In the genomic region with DNA sequence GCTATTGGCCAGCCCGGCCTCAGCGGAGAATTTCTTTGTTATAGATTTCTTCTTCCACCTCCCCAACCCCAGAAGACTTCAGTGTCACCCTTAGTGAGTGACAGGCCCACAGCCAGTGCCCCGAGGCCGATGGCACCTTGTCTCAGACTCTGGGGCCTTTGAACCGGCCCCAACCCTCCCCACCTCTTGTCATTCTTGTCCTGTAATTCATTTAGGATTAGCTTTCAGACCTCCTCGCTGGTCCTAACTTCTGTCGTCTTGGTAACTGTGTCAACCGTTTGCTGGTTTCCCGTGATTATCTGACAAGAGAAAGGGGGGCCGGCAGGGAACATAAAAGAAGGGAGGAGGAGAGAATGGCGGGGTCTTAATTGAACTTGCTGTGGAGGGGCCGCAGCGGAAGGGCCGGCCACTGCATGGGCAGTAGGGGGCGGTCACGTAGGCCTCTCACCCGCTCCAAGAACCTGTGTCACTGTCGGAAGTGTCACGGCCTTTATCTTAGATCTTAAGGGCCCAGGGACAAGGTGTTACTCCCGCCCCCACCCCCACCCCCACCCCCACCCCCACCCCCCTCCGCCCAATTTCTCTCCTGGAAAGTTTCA, we compare ENCODE assay signal across 1 cellular context.
A peak's percentile ranks its signal among the peaks of the same experiment; 100 is the strongest.
TF ChIP-seq lines count a peak whose summit lies in the region.

No MANE protein-coding gene starts in this region.

TF ChIP-seq in K562, 482 proteins besides CTCF, POLR2A, EP300 and RAD21 (continued from another document and continues in another):
- TF ChIP-seq CBX3 (IDR thresholded peaks at IDR 0.05; ENCODE audit: borderline replicate concordance in 1 of 2, low read length in 2 of 2) (no peak), E2F3 (CRISPR knock-in tag; IDR thresholded peaks at IDR 0.05) (no peak), ZC3H4 (CRISPR knock-in tag; IDR thresholded peaks at IDR 0.05; ENCODE audit: borderline replicate concordance) (no peak), TRIM24 (IDR thresholded peaks at IDR 0.05) (no peak), PHF20 (IDR thresholded peaks at IDR 0.05; ENCODE audit: partially characterized antibody) (no peak), RBFOX2 (IDR thresholded peaks at IDR 0.05; ENCODE audit: low read depth, low read length) (no peak), BCOR (IDR thresholded peaks at IDR 0.05) (no peak), ELF4 (CRISPR knock-in tag; IDR thresholded peaks at IDR 0.05) (no peak), EGR1 (conservative IDR thresholded peaks at IDR 0.05) (no peak), FOXJ2 (tag; IDR thresholded peaks at IDR 0.05) (peak; percentile 77), HOXB6 (CRISPR knock-in tag; IDR thresholded peaks at IDR 0.05; ENCODE audit: borderline replicate concordance) (no peak), NFE2L1 (tag; IDR thresholded peaks at IDR 0.05; ENCODE audit: borderline replicate concordance, low read depth) (no peak), PHF21A (IDR thresholded peaks at IDR 0.05; ENCODE audit: borderline replicate concordance, low read depth) (no peak), ZNF263 (CRISPR knock-in tag; IDR thresholded peaks at IDR 0.05; ENCODE audit: borderline replicate concordance) (no peak), ZNF174 (CRISPR knock-in tag; IDR thresholded peaks at IDR 0.05) (no peak), STAT5A (IDR thresholded peaks at IDR 0.05; ENCODE audit: borderline replicate concordance, low read length) (no peak), MEF2A (IDR thresholded peaks at IDR 0.05; ENCODE audit: control insufficient read depth, low read depth, low read length) (no peak), KDM2B (CRISPR knock-in tag; IDR thresholded peaks at IDR 0.05) (no peak), ZC3H11A (IDR thresholded peaks at IDR 0.05; ENCODE audit: low read depth, low read length) (no peak), HNRNPH1 (optimal IDR thresholded peaks at IDR 0.05; ENCODE audit: low read depth, low read length) (no peak), TBL1XR1 (IDR thresholded peaks at IDR 0.05; ENCODE audit: low read length in 2 of 2) (peak; percentile 29 to 45; a peak in 1 of 4 replicates), SAFB (IDR thresholded peaks at IDR 0.05; ENCODE audit: borderline replicate concordance, low read depth, low read length) (no peak), NCOR1 (IDR thresholded peaks at IDR 0.05) (no peak), RBM25 (IDR thresholded peaks at IDR 0.05; ENCODE audit: low read depth, low read length, severe bottlenecking) (no peak), MIER1 (IDR thresholded peaks at IDR 0.05; ENCODE audit: low read depth) (no peak), ZNF583 (CRISPR knock-in tag; IDR thresholded peaks at IDR 0.05) (no peak), CXXC5 (CRISPR knock-in tag; IDR thresholded peaks at IDR 0.05) (peak; percentile 18), GABPA (tag; conservative IDR thresholded peaks at IDR 0.05; ENCODE audit: low read depth) (no peak; the same call in 1 of the 2 replicates), SNRNP70 (optimal IDR thresholded peaks at IDR 0.05; ENCODE audit: low read depth, low read length) (no peak), HNRNPL (IDR thresholded peaks at IDR 0.05; ENCODE audit: low read depth, low read length) (no peak), ZNF778 (CRISPR knock-in tag; IDR thresholded peaks at IDR 0.05) (no peak), CAMTA2 (CRISPR knock-in tag; conservative IDR thresholded peaks at IDR 0.05) (no peak), DNMT1 (IDR thresholded peaks at IDR 0.05) (no peak), ZNF644 (tag; IDR thresholded peaks at IDR 0.05; ENCODE audit: low read depth) (no peak), TBP (optimal IDR thresholded peaks at IDR 0.05; ENCODE audit: low read depth, low read length) (no peak), SIN3A (IDR thresholded peaks at IDR 0.05; ENCODE audit: borderline replicate concordance in 2 of 2, control insufficient read depth in 1 of 2, low read depth in 2 of 2, low read length in 2 of 2) (peak in 1 of 2 experiments; percentile 24; a peak in 2 of 4 replicates), BRCA1 (IDR thresholded peaks at IDR 0.05) (no peak), BRCA1 (CRISPR knock-in tag; IDR thresholded peaks at IDR 0.05) (no peak)
- TF ChIP-seq, protein P1, sequence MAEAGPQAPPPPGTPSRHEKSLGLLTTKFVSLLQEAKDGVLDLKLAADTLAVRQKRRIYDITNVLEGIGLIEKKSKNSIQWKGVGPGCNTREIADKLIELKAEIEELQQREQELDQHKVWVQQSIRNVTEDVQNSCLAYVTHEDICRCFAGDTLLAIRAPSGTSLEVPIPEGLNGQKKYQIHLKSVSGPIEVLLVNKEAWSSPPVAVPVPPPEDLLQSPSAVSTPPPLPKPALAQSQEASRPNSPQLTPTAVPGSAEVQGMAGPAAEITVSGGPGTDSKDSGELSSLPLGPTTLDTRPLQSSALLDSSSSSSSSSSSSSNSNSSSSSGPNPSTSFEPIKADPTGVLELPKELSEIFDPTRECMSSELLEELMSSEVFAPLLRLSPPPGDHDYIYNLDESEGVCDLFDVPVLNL (CRISPR knock-in tag; IDR thresholded peaks at IDR 0.05; ENCODE audit: low read depth) = no peak
- TF ChIP-seq, protein P2, sequence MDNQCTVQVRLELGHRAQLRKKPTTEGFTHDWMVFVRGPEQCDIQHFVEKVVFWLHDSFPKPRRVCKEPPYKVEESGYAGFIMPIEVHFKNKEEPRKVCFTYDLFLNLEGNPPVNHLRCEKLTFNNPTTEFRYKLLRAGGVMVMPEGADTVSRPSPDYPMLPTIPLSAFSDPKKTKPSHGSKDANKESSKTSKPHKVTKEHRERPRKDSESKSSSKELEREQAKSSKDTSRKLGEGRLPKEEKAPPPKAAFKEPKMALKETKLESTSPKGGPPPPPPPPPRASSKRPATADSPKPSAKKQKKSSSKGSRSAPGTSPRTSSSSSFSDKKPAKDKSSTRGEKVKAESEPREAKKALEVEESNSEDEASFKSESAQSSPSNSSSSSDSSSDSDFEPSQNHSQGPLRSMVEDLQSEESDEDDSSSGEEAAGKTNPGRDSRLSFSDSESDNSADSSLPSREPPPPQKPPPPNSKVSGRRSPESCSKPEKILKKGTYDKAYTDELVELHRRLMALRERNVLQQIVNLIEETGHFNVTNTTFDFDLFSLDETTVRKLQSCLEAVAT (IDR thresholded peaks at IDR 0.05) = 0 out of 4 replicates have a peak, but pooled peaks of 1 of the 2 experiments have one; percentile 27
- TF ChIP-seq, protein P3, sequence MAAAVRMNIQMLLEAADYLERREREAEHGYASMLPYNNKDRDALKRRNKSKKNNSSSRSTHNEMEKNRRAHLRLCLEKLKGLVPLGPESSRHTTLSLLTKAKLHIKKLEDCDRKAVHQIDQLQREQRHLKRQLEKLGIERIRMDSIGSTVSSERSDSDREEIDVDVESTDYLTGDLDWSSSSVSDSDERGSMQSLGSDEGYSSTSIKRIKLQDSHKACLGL (CRISPR knock-in tag; IDR thresholded peaks at IDR 0.05; ENCODE audit: borderline replicate concordance, poor library complexity, severe bottlenecking) = no peak
- TF ChIP-seq, protein P4, sequence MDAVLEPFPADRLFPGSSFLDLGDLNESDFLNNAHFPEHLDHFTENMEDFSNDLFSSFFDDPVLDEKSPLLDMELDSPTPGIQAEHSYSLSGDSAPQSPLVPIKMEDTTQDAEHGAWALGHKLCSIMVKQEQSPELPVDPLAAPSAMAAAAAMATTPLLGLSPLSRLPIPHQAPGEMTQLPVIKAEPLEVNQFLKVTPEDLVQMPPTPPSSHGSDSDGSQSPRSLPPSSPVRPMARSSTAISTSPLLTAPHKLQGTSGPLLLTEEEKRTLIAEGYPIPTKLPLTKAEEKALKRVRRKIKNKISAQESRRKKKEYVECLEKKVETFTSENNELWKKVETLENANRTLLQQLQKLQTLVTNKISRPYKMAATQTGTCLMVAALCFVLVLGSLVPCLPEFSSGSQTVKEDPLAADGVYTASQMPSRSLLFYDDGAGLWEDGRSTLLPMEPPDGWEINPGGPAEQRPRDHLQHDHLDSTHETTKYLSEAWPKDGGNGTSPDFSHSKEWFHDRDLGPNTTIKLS (IDR thresholded peaks at IDR 0.05; ENCODE audit: borderline replicate concordance, low read depth) = no peak
- TF ChIP-seq, protein P5, sequence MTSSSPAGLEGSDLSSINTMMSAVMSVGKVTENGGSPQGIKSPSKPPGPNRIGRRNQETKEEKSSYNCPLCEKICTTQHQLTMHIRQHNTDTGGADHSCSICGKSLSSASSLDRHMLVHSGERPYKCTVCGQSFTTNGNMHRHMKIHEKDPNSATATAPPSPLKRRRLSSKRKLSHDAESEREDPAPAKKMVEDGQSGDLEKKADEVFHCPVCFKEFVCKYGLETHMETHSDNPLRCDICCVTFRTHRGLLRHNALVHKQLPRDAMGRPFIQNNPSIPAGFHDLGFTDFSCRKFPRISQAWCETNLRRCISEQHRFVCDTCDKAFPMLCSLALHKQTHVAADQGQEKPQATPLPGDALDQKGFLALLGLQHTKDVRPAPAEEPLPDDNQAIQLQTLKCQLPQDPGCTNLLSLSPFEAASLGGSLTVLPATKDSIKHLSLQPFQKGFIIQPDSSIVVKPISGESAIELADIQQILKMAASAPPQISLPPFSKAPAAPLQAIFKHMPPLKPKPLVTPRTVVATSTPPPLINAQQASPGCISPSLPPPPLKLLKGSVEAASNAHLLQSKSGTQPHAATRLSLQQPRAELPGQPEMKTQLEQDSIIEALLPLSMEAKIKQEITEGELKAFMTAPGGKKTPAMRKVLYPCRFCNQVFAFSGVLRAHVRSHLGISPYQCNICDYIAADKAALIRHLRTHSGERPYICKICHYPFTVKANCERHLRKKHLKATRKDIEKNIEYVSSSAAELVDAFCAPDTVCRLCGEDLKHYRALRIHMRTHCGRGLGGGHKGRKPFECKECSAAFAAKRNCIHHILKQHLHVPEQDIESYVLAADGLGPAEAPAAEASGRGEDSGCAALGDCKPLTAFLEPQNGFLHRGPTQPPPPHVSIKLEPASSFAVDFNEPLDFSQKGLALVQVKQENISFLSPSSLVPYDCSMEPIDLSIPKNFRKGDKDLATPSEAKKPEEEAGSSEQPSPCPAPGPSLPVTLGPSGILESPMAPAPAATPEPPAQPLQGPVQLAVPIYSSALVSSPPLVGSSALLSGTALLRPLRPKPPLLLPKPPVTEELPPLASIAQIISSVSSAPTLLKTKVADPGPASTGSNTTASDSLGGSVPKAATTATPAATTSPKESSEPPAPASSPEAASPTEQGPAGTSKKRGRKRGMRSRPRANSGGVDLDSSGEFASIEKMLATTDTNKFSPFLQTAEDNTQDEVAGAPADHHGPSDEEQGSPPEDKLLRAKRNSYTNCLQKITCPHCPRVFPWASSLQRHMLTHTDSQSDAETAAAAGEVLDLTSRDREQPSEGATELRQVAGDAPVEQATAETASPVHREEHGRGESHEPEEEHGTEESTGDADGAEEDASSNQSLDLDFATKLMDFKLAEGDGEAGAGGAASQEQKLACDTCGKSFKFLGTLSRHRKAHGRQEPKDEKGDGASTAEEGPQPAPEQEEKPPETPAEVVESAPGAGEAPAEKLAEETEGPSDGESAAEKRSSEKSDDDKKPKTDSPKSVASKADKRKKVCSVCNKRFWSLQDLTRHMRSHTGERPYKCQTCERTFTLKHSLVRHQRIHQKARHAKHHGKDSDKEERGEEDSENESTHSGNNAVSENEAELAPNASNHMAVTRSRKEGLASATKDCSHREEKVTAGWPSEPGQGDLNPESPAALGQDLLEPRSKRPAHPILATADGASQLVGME (CRISPR knock-in tag; IDR thresholded peaks at IDR 0.05) = no peak
- TF ChIP-seq, protein P6, sequence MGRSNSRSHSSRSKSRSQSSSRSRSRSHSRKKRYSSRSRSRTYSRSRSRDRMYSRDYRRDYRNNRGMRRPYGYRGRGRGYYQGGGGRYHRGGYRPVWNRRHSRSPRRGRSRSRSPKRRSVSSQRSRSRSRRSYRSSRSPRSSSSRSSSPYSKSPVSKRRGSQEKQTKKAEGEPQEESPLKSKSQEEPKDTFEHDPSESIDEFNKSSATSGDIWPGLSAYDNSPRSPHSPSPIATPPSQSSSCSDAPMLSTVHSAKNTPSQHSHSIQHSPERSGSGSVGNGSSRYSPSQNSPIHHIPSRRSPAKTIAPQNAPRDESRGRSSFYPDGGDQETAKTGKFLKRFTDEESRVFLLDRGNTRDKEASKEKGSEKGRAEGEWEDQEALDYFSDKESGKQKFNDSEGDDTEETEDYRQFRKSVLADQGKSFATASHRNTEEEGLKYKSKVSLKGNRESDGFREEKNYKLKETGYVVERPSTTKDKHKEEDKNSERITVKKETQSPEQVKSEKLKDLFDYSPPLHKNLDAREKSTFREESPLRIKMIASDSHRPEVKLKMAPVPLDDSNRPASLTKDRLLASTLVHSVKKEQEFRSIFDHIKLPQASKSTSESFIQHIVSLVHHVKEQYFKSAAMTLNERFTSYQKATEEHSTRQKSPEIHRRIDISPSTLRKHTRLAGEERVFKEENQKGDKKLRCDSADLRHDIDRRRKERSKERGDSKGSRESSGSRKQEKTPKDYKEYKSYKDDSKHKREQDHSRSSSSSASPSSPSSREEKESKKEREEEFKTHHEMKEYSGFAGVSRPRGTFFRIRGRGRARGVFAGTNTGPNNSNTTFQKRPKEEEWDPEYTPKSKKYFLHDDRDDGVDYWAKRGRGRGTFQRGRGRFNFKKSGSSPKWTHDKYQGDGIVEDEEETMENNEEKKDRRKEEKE (IDR thresholded peaks at IDR 0.05; ENCODE audit: borderline replicate concordance in 1 of 2, control insufficient read depth in 1 of 2, low read depth in 2 of 2, low read length in 1 of 2) = 0 out of 4 replicates have a peak, but pooled peaks of 1 of the 2 experiments have one; percentile 46
- TF ChIP-seq, protein P7, sequence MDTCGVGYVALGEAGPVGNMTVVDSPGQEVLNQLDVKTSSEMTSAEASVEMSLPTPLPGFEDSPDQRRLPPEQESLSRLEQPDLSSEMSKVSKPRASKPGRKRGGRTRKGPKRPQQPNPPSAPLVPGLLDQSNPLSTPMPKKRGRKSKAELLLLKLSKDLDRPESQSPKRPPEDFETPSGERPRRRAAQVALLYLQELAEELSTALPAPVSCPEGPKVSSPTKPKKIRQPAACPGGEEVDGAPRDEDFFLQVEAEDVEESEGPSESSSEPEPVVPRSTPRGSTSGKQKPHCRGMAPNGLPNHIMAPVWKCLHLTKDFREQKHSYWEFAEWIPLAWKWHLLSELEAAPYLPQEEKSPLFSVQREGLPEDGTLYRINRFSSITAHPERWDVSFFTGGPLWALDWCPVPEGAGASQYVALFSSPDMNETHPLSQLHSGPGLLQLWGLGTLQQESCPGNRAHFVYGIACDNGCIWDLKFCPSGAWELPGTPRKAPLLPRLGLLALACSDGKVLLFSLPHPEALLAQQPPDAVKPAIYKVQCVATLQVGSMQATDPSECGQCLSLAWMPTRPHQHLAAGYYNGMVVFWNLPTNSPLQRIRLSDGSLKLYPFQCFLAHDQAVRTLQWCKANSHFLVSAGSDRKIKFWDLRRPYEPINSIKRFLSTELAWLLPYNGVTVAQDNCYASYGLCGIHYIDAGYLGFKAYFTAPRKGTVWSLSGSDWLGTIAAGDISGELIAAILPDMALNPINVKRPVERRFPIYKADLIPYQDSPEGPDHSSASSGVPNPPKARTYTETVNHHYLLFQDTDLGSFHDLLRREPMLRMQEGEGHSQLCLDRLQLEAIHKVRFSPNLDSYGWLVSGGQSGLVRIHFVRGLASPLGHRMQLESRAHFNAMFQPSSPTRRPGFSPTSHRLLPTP (IDR thresholded peaks at IDR 0.05; ENCODE audit: borderline replicate concordance, extremely low read depth, insufficient read length) = no peak
